8 cellular contexts compared by ENCODE assay signal in the genomic region with DNA sequence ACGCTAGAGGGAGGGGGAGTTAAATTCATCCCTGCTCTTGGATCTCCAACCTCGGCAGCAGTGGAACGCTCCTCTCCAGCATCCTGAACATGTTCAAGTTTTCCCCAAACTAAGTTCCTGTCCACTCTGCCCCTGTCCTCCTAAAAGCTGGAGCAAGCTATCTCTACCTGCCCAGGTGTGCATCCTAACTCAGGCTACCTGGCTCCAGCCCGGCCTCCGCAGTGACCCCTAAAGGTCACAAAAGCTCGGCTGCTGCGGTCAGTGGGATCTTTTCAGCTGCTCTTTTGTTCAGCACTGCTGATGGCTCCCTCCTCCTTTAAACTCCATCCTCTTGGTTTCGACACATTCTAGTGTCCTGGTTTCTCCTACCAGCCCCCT. TPM values are rescaled to one million over a fixed set of nuclear protein-coding genes. Genes with fewer than 3 reads are reported as not detected.
DNase-seq lines count a peak whose midpoint lies in the region; ATAC-seq and TF ChIP-seq lines count a peak whose summit lies in the region.

No MANE protein-coding gene starts in this region.

- H3K27ac ChIP-seq in OCI-LY1 (ENCODE audit: low read depth, low read length, poor library complexity, severe bottlenecking) (no peak overlapping the region), trophoblast cell (ENCODE audit: low read depth, low read length) (peak overlapping the region; percentile 45)

- H2BK120ac ChIP-seq in trophoblast cell (ENCODE audit: insufficient read depth, low read length, poor library complexity): no peak overlapping the region

- no peak overlapping the region for H4K12ac ChIP-seq in trophoblast cell (ENCODE audit: low read depth, low read length)

- peaks cover 19% of the 10 kb centered on the region for H3K79me1 ChIP-seq in trophoblast cell (ENCODE audit: low read length)

- no peak overlapping the region for H2BK5ac ChIP-seq in trophoblast cell (ENCODE audit: low read depth, low read length, poor library complexity)

- H3K9me3 ChIP-seq in OCI-LY1 (ENCODE audit: low read length): no peaks in the 10 kb centered on the region
- no peaks in the 10 kb centered on the region for H3K9me3 ChIP-seq in trophoblast cell (ENCODE audit: insufficient read depth, low read depth, low read length)

- peaks cover 7% of the 10 kb centered on the region; the same call in 1 of the 2 replicates for H3K36me3 ChIP-seq in OCI-LY1 (ENCODE audit: insufficient read depth, low read length)
- H3K36me3 ChIP-seq in trophoblast cell (ENCODE audit: control insufficient read depth in 1 of 2, insufficient read depth in 2 of 2, low read length in 2 of 2): peaks cover under 1 to 2% of the 10 kb centered on the region in 2 experiments

- ATAC-seq in HG03095 (IDR thresholded peaks at IDR 0.05; ENCODE audit: unreplicated experiment) (no peak), GM19455 (IDR thresholded peaks at IDR 0.05; ENCODE audit: unreplicated experiment) (no peak)

- H4K91ac ChIP-seq in trophoblast cell (ENCODE audit: low read depth, low read length): no peak overlapping the region

- no peaks in the 10 kb centered on the region for H3K9me2 ChIP-seq in OCI-LY1 (ENCODE audit: low read depth, low read length)

- no peak overlapping the region for H2AK5ac ChIP-seq in trophoblast cell (ENCODE audit: low read length)

- H3K4me2 ChIP-seq in OCI-LY1 (ENCODE audit: low read length) (peak overlapping the region; percentile 96), trophoblast cell (ENCODE audit: low read length) (peak overlapping the region; percentile 66)

- no peaks in the 10 kb centered on the region for H3K27me3 ChIP-seq in OCI-LY1 (ENCODE audit: insufficient read depth, low read length)
- H3K27me3 ChIP-seq in trophoblast cell (ENCODE audit: insufficient read depth, low read length): no peaks in the 10 kb centered on the region

- no peak for TF ChIP-seq CTCF in GM12865 (IDR thresholded peaks at IDR 0.05; ENCODE audit: insufficient read depth, low read depth, low read length, missing control alignments)
- TF ChIP-seq CTCF in OCI-LY1 (IDR thresholded peaks at IDR 0.05; ENCODE audit: low read length): peak; percentile 48; the same call in 1 of the 2 replicates
- no peak for TF ChIP-seq CTCF in epithelial cell of esophagus (IDR thresholded peaks at IDR 0.05; ENCODE audit: insufficient read depth, low read depth, low read length, missing control alignments)

- H3F3A ChIP-seq in OCI-LY1 (ENCODE audit: insufficient read depth, low read length): no peaks in the 10 kb centered on the region

- no peak overlapping the region for H2BK12ac ChIP-seq in trophoblast cell (ENCODE audit: low read length)

- H3K23ac ChIP-seq in trophoblast cell (ENCODE audit: low read length): no peak overlapping the region

- peak overlapping the region; percentile 85 for H3K9ac ChIP-seq in OCI-LY1 (ENCODE audit: low read length)
- H3K9ac ChIP-seq in trophoblast cell (ENCODE audit: low read length): peak overlapping the region; percentile 8

- peak overlapping the region; percentile 30 for H4K8ac ChIP-seq in trophoblast cell (ENCODE audit: low read depth, low read length)

- H3K14ac ChIP-seq in trophoblast cell (ENCODE audit: low read length): peak overlapping the region; percentile 21

- peak overlapping the region; percentile 31 for H3K18ac ChIP-seq in trophoblast cell (ENCODE audit: low read length)

- H4K20me1 ChIP-seq in OCI-LY1 (ENCODE audit: insufficient read depth, low read length): no peaks in the 10 kb centered on the region

- no CpG with 5 or more reads among the region's 8 CpGs for WGBS in trophoblast cell (ENCODE audit: extremely low coverage, insufficient coverage, insufficient read length)

- peak overlapping the region; percentile 81 for H3K4ac ChIP-seq in trophoblast cell (ENCODE audit: low read depth, low read length)

- H3K79me2 ChIP-seq in OCI-LY1 (ENCODE audit: insufficient read depth, low read length): peaks cover 55% of the 10 kb centered on the region
- peaks cover 32% of the 10 kb centered on the region for H3K79me2 ChIP-seq in trophoblast cell (ENCODE audit: control insufficient read depth, insufficient read depth, low read length, poor library complexity)

- H3K4me1 ChIP-seq in OCI-LY1 (ENCODE audit: insufficient read depth, low read length, severe bottlenecking) (peaks cover 65% of the 10 kb centered on the region), trophoblast cell (ENCODE audit: control insufficient read depth in 1 of 2, insufficient read depth in 2 of 2, low read length in 2 of 2) (peaks cover 20 to 24% of the 10 kb centered on the region in 2 experiments)

- peak overlapping the region; percentile 67 for H3K4me3 ChIP-seq in GM12865 (ENCODE audit: low read depth, low read length)
- peak overlapping the region; percentile 89 for H3K4me3 ChIP-seq in OCI-LY1 (ENCODE audit: low read depth, low read length, poor library complexity, severe bottlenecking)
- H3K4me3 ChIP-seq in epithelial cell of esophagus (ENCODE audit: low read length): peak overlapping the region; percentile 70
- peak overlapping the region; percentile 97 for H3K4me3 ChIP-seq in trophoblast cell (ENCODE audit: low read depth, low read length)

- H2AFZ ChIP-seq in OCI-LY1 (ENCODE audit: low read length) (no peak overlapping the region), trophoblast cell (ENCODE audit: insufficient read depth, low read length, poor library complexity) (no peak overlapping the region)

- DNase-seq in GM12865 (ENCODE audit: low read depth) (no peak), epithelial cell of esophagus (ENCODE audit: low read depth) (no peak), trophoblast cell (peak in 1 of 2 donors; percentile 55), NCI-H2081 (lab: John Stamatoyannopoulos, UW) (no peak), HT-29 (ENCODE audit: low spot score) (no peak)

RNA-seq across cellular contexts. Expression of a gene that starts 1.4 kb away (rescaled TPM):
- 15.9 and 16.7 TPM in 2 replicates for polyA plus RNA-seq in trophoblast cell (2013)
- total RNA-seq in HT-29 (2014; rRNA removed; shearing (Covaris generic)): 17.1 and 22.0 TPM in 2 replicates

RNA-seq across cellular contexts. Expression of a gene that starts 35.9 kb away (rescaled TPM):
- polyA plus RNA-seq in trophoblast cell (2013): 1.4 TPM in 2 replicates
- total RNA-seq in HT-29 (2014; rRNA removed; shearing (Covaris generic)): 1.8 and 3.3 TPM in 2 replicates
